In genomic region chr17:49575524-49576120, GRCh38 we compare ENCODE assay signal across 9 cellular contexts. TPM values are rescaled to one million over a fixed set of nuclear protein-coding genes. Genes with fewer than 3 reads are reported as not detected.
DNase-seq lines count a peak whose midpoint lies in the region; TF ChIP-seq lines count a peak whose summit lies in the region.
"Had no signal": no experiment of that assay in that cellular context is flagged by ENCODE, and none has a peak within 500 bp of the region (broad histone marks: within the 10 kb centered on the region; RNA-seq: fewer than 3 reads in every experiment).

TSS of gene NXPH3 (plus strand) at chr17:49575871. CDS start at chr17:49576220, 349 bp downstream.

- POLR2A ChIA-PET in activated CD4-positive, alpha-beta T cell treated with anti-CD3 and anti-CD28 coated beads, Interleukin-2, amount 10 ng/mL, durations not matched to agents 7 days and 5 days (lab: Charles Lee): interaction anchor here (0.6 kb wide), 1 partner anchor 18 kb away, joined by 3 read pairs; no protein-coding TSS in a partner anchor

- H4K8ac ChIP-seq in mesendoderm (ENCODE audit: low read depth, low read length): no peak within 1 kb of the TSS

- peak within 1 kb of the TSS; percentile 70 for H3K9ac ChIP-seq in mesendoderm (ENCODE audit: low read length)

- peaks cover 62% of the 10 kb centered on the region for H3K27me3 Mint-ChIP-seq in activated CD4-positive, alpha-beta T cell treated with anti-CD3 and anti-CD28 coated beads, Interleukin-2, amount 10 ng/mL, durations not matched to agents 7 days and 5 days

- no peaks in the 10 kb centered on the region for H3K79me2 ChIP-seq in mesendoderm (ENCODE audit: control insufficient read depth, insufficient read depth, low read length)

- no peak within 1 kb of the TSS for H2BK15ac ChIP-seq in mesendoderm (replicated peaks; ENCODE audit: low read depth)

- H3K27ac ChIP-seq in mesendoderm (ENCODE audit: low read depth, low read length): no peak within 1 kb of the TSS
- H3K27ac ChIP-seq: epithelial cell of prostate had no signal

- H2BK120ac ChIP-seq in mesendoderm (ENCODE audit: low read depth, low read length): no peak within 1 kb of the TSS

- no peak within 1 kb of the TSS for H3K23ac ChIP-seq in mesendoderm (ENCODE audit: low read length)

- WGBS in mesendoderm (ENCODE audit: extremely low coverage, insufficient coverage, low lambda C conversion rate): no CpG with 5 or more reads among the region's 78 CpGs

- H3K27me3 ChIP-seq in mesendoderm (ENCODE audit: insufficient read depth, low read length, poor library complexity): no peaks in the 10 kb centered on the region

- peak within 1 kb of the TSS; percentile 81 for H3K4me3 ChIP-seq in mesendoderm (ENCODE audit: low read length)

- H3K4me3 Mint-ChIP-seq in activated CD4-positive, alpha-beta T cell treated with anti-CD3 and anti-CD28 coated beads, Interleukin-2, amount 10 ng/mL, durations not matched to agents 7 days and 5 days: peak within 1 kb of the TSS; percentile 57

- H3K4ac ChIP-seq in mesendoderm (ENCODE audit: low read depth, low read length): no peak within 1 kb of the TSS

- peak; percentile 37 for DNase-seq in NCI-H1694 treated with DMSO at 0.1 percent for 48 hours (lab: John Stamatoyannopoulos, UW)
- peak; percentile 64 for DNase-seq in activated CD4-positive, alpha-beta T cell treated with anti-CD3 and anti-CD28 coated beads, Interleukin-2, amount 10 ng/mL, durations not matched to agents 7 days and 5 days
- peak; percentile 95 for DNase-seq in ecto neural progenitor cell (ENCODE audit: low spot score)
- DNase-seq in mesendoderm: peak; percentile 80
- peak; percentile 49 for DNase-seq in stimulated activated CD8-positive, alpha-beta memory T cell treated with anti-CD3 and anti-CD28 coated beads, Interleukin-4, amount 100 ng/mL, for 24 hours (ENCODE audit: low read depth)
- DNase-seq in NCI-H187 (lab: John Stamatoyannopoulos, UW): no peak
- DNase-seq in NCI-H446 treated with DMSO at 0.1 percent for 48 hours (lab: John Stamatoyannopoulos, UW): no peak

- H3K9me3 Mint-ChIP-seq in activated CD4-positive, alpha-beta T cell treated with anti-CD3 and anti-CD28 coated beads, Interleukin-2, amount 10 ng/mL, durations not matched to agents 7 days and 5 days: no peaks in the 10 kb centered on the region

- no peaks in the 10 kb centered on the region for H3K36me3 ChIP-seq in mesendoderm (ENCODE audit: control insufficient read depth, insufficient read depth, low read length)

- peak within 1 kb of the TSS; percentile 88 for H3K56ac ChIP-seq in mesendoderm (ENCODE audit: low read length)

- H3K27ac Mint-ChIP-seq in activated CD4-positive, alpha-beta T cell treated with anti-CD3 and anti-CD28 coated beads, Interleukin-2, amount 10 ng/mL, durations not matched to agents 7 days and 5 days: no peak within 1 kb of the TSS

- H3K79me1 ChIP-seq in mesendoderm (ENCODE audit: low read length): no peaks in the 10 kb centered on the region

- peak within 1 kb of the TSS; percentile 29 for H3K18ac ChIP-seq in mesendoderm (ENCODE audit: low read length)

- H2BK5ac ChIP-seq in mesendoderm (ENCODE audit: low read length): no peak within 1 kb of the TSS

- peak within 1 kb of the TSS; percentile 98 for H3K4me2 ChIP-seq in mesendoderm (ENCODE audit: low read length)

- no peaks in the 10 kb centered on the region for H3K36me3 Mint-ChIP-seq in activated CD4-positive, alpha-beta T cell treated with anti-CD3 and anti-CD28 coated beads, Interleukin-2, amount 10 ng/mL, durations not matched to agents 7 days and 5 days (ENCODE audit: low read depth)

- peaks cover 1% of the 10 kb centered on the region for H3K4me1 ChIP-seq in mesendoderm (ENCODE audit: control insufficient read depth, low read depth, low read length)

- CTCF ChIA-PET in activated CD4-positive, alpha-beta T cell treated with anti-CD3 and anti-CD28 coated beads, Interleukin-2, amount 10 ng/mL, durations not matched to agents 7 days and 5 days (lab: Charles Lee): interaction anchor here (0.7 to 2.9 kb wide), 21 partner anchors 8 to 230 kb away, joined by 3 to 21 read pairs (median 4); partner anchors contain the start of gene SLC35B1

- peak; percentile 58 for TF ChIP-seq CTCF in GM12874 (IDR thresholded peaks at IDR 0.05; ENCODE audit: insufficient read depth, low read depth, low read length)

- H4K5ac ChIP-seq in mesendoderm (ENCODE audit: low read length): no peak within 1 kb of the TSS

- no peak within 1 kb of the TSS for H2AK5ac ChIP-seq in mesendoderm (ENCODE audit: low read length)

- peaks cover 19% of the 10 kb centered on the region for H3K4me1 Mint-ChIP-seq in activated CD4-positive, alpha-beta T cell treated with anti-CD3 and anti-CD28 coated beads, Interleukin-2, amount 10 ng/mL, durations not matched to agents 7 days and 5 days

RNA-seq across cellular contexts. Expression of gene NXPH3, which starts in this region (rescaled TPM):
- total RNA-seq in activated CD4-positive, alpha-beta T cell treated with anti-CD3 and anti-CD28 coated beads, Interleukin-2, amount 10 ng/mL, durations not matched to agents 7 days and 5 days: not detected
- 0.27 TPM for polyA plus RNA-seq in mesendoderm (2013, experiment 1 of 2)
- polyA plus RNA-seq in mesendoderm (2013, experiment 2 of 2): 0.38 TPM

Comparison
In these comparisons a context has a peak if more than half of its experiments do, and no peak if none do; other contexts are left out.
1. Peak in DNase-seq in activated CD4-positive, alpha-beta T cell treated with anti-CD3 and anti-CD28 coated beads, Interleukin-2, amount 10 ng/mL, durations not matched to agents 7 days and 5 days; RNA of the gene not detected or under 1 TPM.
2. DNase-seq: peak in NCI-H1694 treated with DMSO at 0.1 percent for 48 hours (single experiment), ecto neural progenitor cell (single experiment), mesendoderm (single experiment) and stimulated activated CD8-positive, alpha-beta memory T cell treated with anti-CD3 and anti-CD28 coated beads, Interleukin-4, amount 100 ng/mL, for 24 hours (single experiment); none in NCI-H187 (0 of 2) and NCI-H446 treated with DMSO at 0.1 percent for 48 hours (single experiment).